Comparison of ENCODE assay signal across 10 cellular contexts in the genomic region with DNA sequence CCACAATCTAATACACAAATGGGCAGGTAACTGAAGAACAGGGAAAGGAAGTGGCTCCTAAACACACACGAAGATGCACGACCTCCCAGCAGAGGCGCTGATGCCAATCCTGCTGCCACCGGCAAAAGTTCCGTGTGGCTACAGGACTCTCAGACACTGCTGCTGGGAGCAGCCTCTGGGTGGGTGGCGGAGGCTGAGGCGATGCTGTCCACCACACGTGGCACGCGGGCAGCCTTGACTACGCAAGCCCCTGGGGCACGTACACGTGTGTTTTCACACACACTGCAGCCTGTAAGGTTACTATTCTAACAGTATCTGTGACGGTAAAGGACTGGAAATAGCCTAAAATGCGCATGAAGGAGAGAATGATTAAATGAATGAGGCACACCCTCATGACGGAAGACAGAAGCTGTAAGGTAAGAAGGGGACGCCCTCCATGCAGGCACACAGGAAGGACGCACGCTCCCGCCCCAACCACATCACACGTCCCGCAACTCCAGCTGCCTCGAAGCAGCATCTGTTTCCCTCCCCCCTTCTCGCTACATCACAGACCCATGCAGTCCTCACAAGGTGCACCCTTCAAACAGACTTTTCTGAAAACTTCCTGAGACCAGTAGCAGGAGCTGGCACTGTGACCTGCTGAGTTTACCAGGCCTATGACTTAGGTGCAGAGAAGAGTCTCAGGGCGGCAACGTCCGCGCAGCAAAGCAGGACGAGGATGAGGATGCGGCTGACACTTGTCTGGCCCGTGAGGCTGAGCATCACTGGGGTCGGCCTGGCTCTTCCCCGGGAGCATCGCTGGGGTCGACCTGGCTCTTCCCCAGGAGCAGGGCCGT. TPM values are rescaled to one million over a fixed set of nuclear protein-coding genes. Genes with fewer than 3 reads are reported as not detected.
DNase-seq lines count a peak whose midpoint lies in the region; ATAC-seq lines count a peak whose summit lies in the region.
"Had no signal": no experiment of that assay in that cellular context is flagged by ENCODE, and none has a peak within 500 bp of the region (broad histone marks: within the 10 kb centered on the region; RNA-seq: fewer than 3 reads in every experiment).

No MANE protein-coding gene starts in this region.

- H3K4me2 ChIP-seq in BLaER1 (peak overlapping the region; percentile 89), GM23248 (ENCODE audit: unreplicated experiment) (no peak overlapping the region)
- H3K4me2 ChIP-seq: KMS-11 had no signal

- H3K9me3 ChIP-seq in BLaER1 (no peaks in the 10 kb centered on the region), GM23248 (ENCODE audit: low read depth) (no peaks in the 10 kb centered on the region)

- H3K9ac ChIP-seq in BLaER1 = no peak overlapping the region
- H3K9ac ChIP-seq in GM23248 = no peak overlapping the region
- H3K9ac ChIP-seq: KMS-11 had no signal

- H4K20me1 ChIP-seq in BLaER1 (no peaks in the 10 kb centered on the region), GM23248 (ENCODE audit: insufficient read depth) (no peaks in the 10 kb centered on the region)

- peaks cover 45% of the 10 kb centered on the region for H3K4me1 ChIP-seq in BLaER1
- H3K4me1 ChIP-seq in GM23248 (ENCODE audit: insufficient read depth) = no peaks in the 10 kb centered on the region

- H2AFZ ChIP-seq in GM23248 = no peak overlapping the region

- DNase-seq in activated CD4-positive, alpha-beta T cell treated with anti-CD3 and anti-CD28 coated beads for 48 hours = peak; percentile 73
- peak in 3 of 4 experiments; percentile 32 to 84 (median 64) for DNase-seq in activated naive CD4-positive, alpha-beta T cell (lab: John Stamatoyannopoulos, UW)
- peak; percentile 40 to 61 for DNase-seq in stimulated activated CD4-positive, alpha-beta T cell treated with anti-CD3 and anti-CD28 coated beads, Interleukin-1b, Interleukin-23, amount 100 ng/mL, for 4 hours (ENCODE audit: low read depth in 2 of 2)
- DNase-seq in GM23248 = no peak
- no peak for DNase-seq in NAMALWA (ENCODE audit: low spot score)
- DNase-seq: NCI-H526 treated with DMSO at 0.1 percent for 48 hours had no signal

- H3K27ac ChIP-seq in BLaER1 = no peak overlapping the region
- no peak overlapping the region for H3K27ac ChIP-seq in GM23248
- H3K27ac ChIP-seq: KMS-11 had no signal

- ATAC-seq in GM18517 (IDR thresholded peaks at IDR 0.05; ENCODE audit: unreplicated experiment) (no peak), GM21723 (IDR thresholded peaks at IDR 0.05; ENCODE audit: unreplicated experiment) (no peak)

- H3F3A ChIP-seq in GM23248 (ENCODE audit: insufficient read depth) = no peaks in the 10 kb centered on the region

- no peaks in the 10 kb centered on the region for H3K79me2 ChIP-seq in GM23248 (ENCODE audit: insufficient read depth)

- no peaks in the 10 kb centered on the region for H3K9me2 ChIP-seq in GM23248 (ENCODE audit: insufficient read depth)

- H3K36me3 ChIP-seq in BLaER1 (no peaks in the 10 kb centered on the region), GM23248 (ENCODE audit: low read depth) (no peaks in the 10 kb centered on the region)

- WGBS in GM23248 (ENCODE audit: low coverage in 1 of 2, low lambda C conversion rate in 2 of 2, missing lambda C conversion rate in 2 of 2), 2 experiments = 94 to 96% methylated on average over 36 of the region's 36 CpGs

- in situ Hi-C loops in GM23248 (cut with MboI) = no loop called here

- H3K4me3 ChIP-seq in BLaER1 (0 out of 2 replicates have a peak overlapping the region, but pooled peaks have one; percentile 22), GM23248 (no peak overlapping the region)

- H3K27me3 ChIP-seq in BLaER1 = peaks cover 3% of the 10 kb centered on the region; the same call in 1 of the 2 replicates
- H3K27me3 ChIP-seq in GM23248 (replicated peaks; ENCODE audit: insufficient read depth) = no peaks in the 10 kb centered on the region

RNA-seq across cellular contexts. Expression of gene FASN, which starts 28.7 kb away (rescaled TPM):
- total RNA-seq in GM23248 (2014; rRNA removed; shearing (Covaris generic)) = 33.8 and 38.2 TPM in 2 replicates
- polyA plus RNA-seq in GM23248 (2016; fragmentation: Nextera tagmentation; extraction: Ambion mirVana) = 12.7 and 16.3 TPM in 2 replicates

Comparison
In these comparisons a context has a peak if more than half of its experiments do, and no peak if none do; other contexts are left out.
1. DNase-seq: peak in activated CD4-positive, alpha-beta T cell treated with anti-CD3 and anti-CD28 coated beads for 48 hours (single experiment), activated naive CD4-positive, alpha-beta T cell (3 of 4) and stimulated activated CD4-positive, alpha-beta T cell treated with anti-CD3 and anti-CD28 coated beads, Interleukin-1b, Interleukin-23, amount 100 ng/mL, for 4 hours (2 of 2); none in GM23248 (single experiment) and NAMALWA (single experiment).